ENCODE assay signal across 8 cellular contexts in genomic region chr10:132395704-132396494, GRCh38. TPM values are rescaled to one million over a fixed set of nuclear protein-coding genes. Genes with fewer than 3 reads are reported as not detected.
DNase-seq lines count a peak whose midpoint lies in the region; ATAC-seq and TF ChIP-seq lines count a peak whose summit lies in the region.

No MANE protein-coding gene starts in this region.

- peaks cover 5% of the 10 kb centered on the region for H3K9me3 Mint-ChIP-seq in activated T-cell treated with anti-CD3 and anti-CD28 coated beads, Interleukin-2, amount 50 U/mL, for 24 hours

- no peaks in the 10 kb centered on the region for H4K20me1 ChIP-seq in neural cell (ENCODE audit: insufficient read depth)

- peaks cover 0 to 8% (median 0%) of the 10 kb centered on the region in 3 donors for H3K36me3 ChIP-seq in esophagus squamous epithelium
- H3K36me3 ChIP-seq in neural cell (ENCODE audit: insufficient read depth, low read length), result no peaks in the 10 kb centered on the region

- no peak overlapping the region for H3K27ac Mint-ChIP-seq in activated T-cell treated with anti-CD3 and anti-CD28 coated beads, Interleukin-2, amount 50 U/mL, for 24 hours

- no peak for TF ChIP-seq EP300 in neural cell (conservative IDR thresholded peaks at IDR 0.05; ENCODE audit: poor library complexity, severe bottlenecking)

- peak overlapping the region; percentile 74 for H3K9ac ChIP-seq in neural cell (ENCODE audit: low read length)

- peaks cover 18% of the 10 kb centered on the region for H3K4me1 Mint-ChIP-seq in activated T-cell treated with anti-CD3 and anti-CD28 coated beads, Interleukin-2, amount 50 U/mL, for 24 hours (ENCODE audit: low read depth)

- H3K4me2 ChIP-seq in neural cell (ENCODE audit: low read length), result peak overlapping the region; percentile 48

- no peaks in the 10 kb centered on the region for H3K36me3 Mint-ChIP-seq in activated T-cell treated with anti-CD3 and anti-CD28 coated beads, Interleukin-2, amount 50 U/mL, for 24 hours (ENCODE audit: low read depth)

- peak in 1 of 6 experiments; percentile 5 for TF ChIP-seq CTCF in esophagus squamous epithelium (IDR thresholded peaks at IDR 0.05)
- no peak for TF ChIP-seq CTCF in neural cell (IDR thresholded peaks at IDR 0.05; ENCODE audit: poor library complexity, severe bottlenecking)

- WGBS in esophagus squamous epithelium, 2 donors, result no CpG with 5 or more reads among the region's 71 CpGs

- H3K27ac ChIP-seq in esophagus squamous epithelium (peak overlapping the region; percentile 82 to 98 (median 97)), neural cell (ENCODE audit: low read length) (no peak overlapping the region)

- no peak overlapping the region for H2AFZ ChIP-seq in neural cell (ENCODE audit: low read depth, low read length)

- intact Hi-C loops in esophagus squamous epithelium (cut with DNase I), result loop anchor here (2.0 to 10.0 kb wide), 2 partner anchors 57 to 239 kb away; no protein-coding TSS in a partner anchor

- H3K4me1 ChIP-seq in esophagus squamous epithelium, result peaks cover 32 to 50% (median 44%) of the 10 kb centered on the region in 3 donors

- peak overlapping the region; percentile 12 for H3K4me3 Mint-ChIP-seq in activated T-cell treated with anti-CD3 and anti-CD28 coated beads, Interleukin-2, amount 50 U/mL, for 24 hours

- peak in 1 of 4 donors; percentile 57 for TF ChIP-seq POLR2A in esophagus squamous epithelium (IDR thresholded peaks at IDR 0.05)

- no peaks in the 10 kb centered on the region for H3K27me3 Mint-ChIP-seq in activated T-cell treated with anti-CD3 and anti-CD28 coated beads, Interleukin-2, amount 50 U/mL, for 24 hours

- ATAC-seq in HG03378 (IDR thresholded peaks at IDR 0.05; ENCODE audit: unreplicated experiment) (no peak), HG02852 (IDR thresholded peaks at IDR 0.05; ENCODE audit: unreplicated experiment) (no peak)

- DNase-seq in activated T-cell treated with anti-CD3 and anti-CD28 coated beads, Interleukin-2, amount 50 U/mL, for 24 hours, result no peak
- no peak for DNase-seq in activated T-cell treated with anti-CD3 and anti-CD28 coated beads for 4 hours
- DNase-seq in RKO (ENCODE audit: low spot score), result peak; percentile 47
- no peak for DNase-seq in esophagus squamous epithelium (lab: John Stamatoyannopoulos, UW)
- DNase-seq in epidermal melanocyte (ENCODE audit: insufficient read length, low spot score), result no peak

- H3K27me3 ChIP-seq in esophagus squamous epithelium, result no peaks in the 10 kb centered on the region
- H3K27me3 ChIP-seq in neural cell (ENCODE audit: insufficient read depth, low read depth, low read length), result no peaks in the 10 kb centered on the region

- H3K9me2 ChIP-seq in neural cell (ENCODE audit: insufficient read depth, low read length), result no peaks in the 10 kb centered on the region

- no peak for TF ChIP-seq RAD21 in neural cell (conservative IDR thresholded peaks at IDR 0.05)

- H3K79me2 ChIP-seq in neural cell (replicated peaks; ENCODE audit: insufficient read depth, low read length), result peaks cover 6% of the 10 kb centered on the region

- H3K4me3 ChIP-seq in esophagus squamous epithelium (peak overlapping the region; percentile 68 to 87 (median 71)), neural cell (ENCODE audit: low read length) (peak overlapping the region; percentile 73)

- H3F3A ChIP-seq in neural cell (ENCODE audit: insufficient read depth, low read length, poor library complexity, severe bottlenecking), result no peaks in the 10 kb centered on the region

- H3K9me3 ChIP-seq in esophagus squamous epithelium, result no peaks in the 10 kb centered on the region
- no peaks in the 10 kb centered on the region for H3K9me3 ChIP-seq in neural cell (ENCODE audit: low read length)

TF ChIP-seq in neural cell, 6 proteins besides CTCF, POLR2A, EP300 and RAD21:
- no peak for TF ChIP-seq TAF1 (IDR thresholded peaks at IDR 0.05; ENCODE audit: low read depth)
- TF ChIP-seq SMC3 (conservative IDR thresholded peaks at IDR 0.05; ENCODE audit: poor library complexity), result no peak
- no peak for TF ChIP-seq REST (IDR thresholded peaks at IDR 0.05; ENCODE audit: borderline replicate concordance)
- TF ChIP-seq MXI1 (conservative IDR thresholded peaks at IDR 0.05; ENCODE audit: poor library complexity, severe bottlenecking), result no peak
- no peak for TF ChIP-seq EZH2 (IDR thresholded peaks at IDR 0.05; ENCODE audit: borderline replicate concordance, insufficient read depth, low read length, poor library complexity, severe bottlenecking)
- no peak for TF ChIP-seq POLR2AphosphoS5 (IDR thresholded peaks at IDR 0.05)
TF ChIP-seq in neural cell: peak in this region for 0.

RNA-seq across cellular contexts. Expression of gene PWWP2B, which starts 1.1 kb away (rescaled TPM):
- total RNA-seq in esophagus squamous epithelium, result 10 to 100 TPM; 14.9 to 27.3 (median 16.7) TPM
- polyA plus RNA-seq in neural cell, result 10.7 and 13.0 TPM in 2 replicates
- 21.1 and 24.8 TPM in 2 replicates for polyA minus RNA-seq in neural cell
